ENCODE assay signal across 8 cellular contexts in the genomic region with DNA sequence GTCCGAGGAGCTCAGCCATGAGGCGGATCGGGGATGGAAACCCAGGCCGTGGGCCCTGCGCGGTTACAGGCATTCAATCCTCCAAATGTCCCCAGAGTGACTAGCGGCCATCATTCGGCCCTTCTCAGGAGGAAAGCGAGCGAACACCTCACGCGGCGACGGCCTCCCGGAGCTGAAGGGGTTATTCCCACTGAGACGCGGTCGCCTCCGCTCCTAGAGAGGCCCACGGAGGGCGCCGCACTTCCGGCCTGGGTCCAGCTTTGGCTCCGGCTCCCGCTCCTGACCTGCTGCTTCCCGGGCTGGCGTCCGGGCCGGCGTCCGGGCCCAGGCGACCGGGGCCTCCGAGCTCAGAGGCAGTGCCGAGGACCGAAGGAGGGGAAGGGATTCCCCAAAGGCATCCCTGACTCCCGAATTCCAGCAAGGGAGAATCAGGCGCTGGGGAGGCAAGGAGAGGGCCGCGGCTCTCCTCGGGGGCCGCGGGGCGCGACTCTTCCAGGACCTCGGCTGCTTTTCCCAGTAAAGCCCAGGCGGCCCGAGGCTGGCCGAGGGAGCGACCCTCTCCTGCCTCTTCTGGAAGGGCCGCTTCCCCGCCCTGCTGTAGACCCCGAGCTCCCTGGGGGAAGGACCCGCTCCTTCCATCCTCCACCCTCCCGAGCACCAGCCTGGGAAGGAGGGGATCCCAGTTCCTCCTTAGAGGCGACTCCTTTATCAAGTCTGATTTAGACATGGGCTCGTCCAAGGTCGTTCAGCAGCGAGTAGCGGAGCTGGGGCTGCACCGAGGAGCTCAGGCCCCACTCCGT. TPM values are rescaled to one million over a fixed set of nuclear protein-coding genes. Genes with fewer than 3 reads are reported as not detected.
DNase-seq lines count a peak whose midpoint lies in the region; ATAC-seq and TF ChIP-seq lines count a peak whose summit lies in the region.

No MANE protein-coding gene starts in this region.

- DNase-seq in CD1c-positive myeloid dendritic cell (ENCODE audit: extremely low spot score) (peak; percentile 77), HEK293T (ENCODE audit: extremely low spot score) (peak; percentile 95), NCI-H774 (lab: John Stamatoyannopoulos, UW) (peak; percentile 77), activated T-cell treated with anti-CD3 and anti-CD28 coated beads for 24 hours (ENCODE audit: low read depth) (peak; percentile 41), epidermal melanocyte (ENCODE audit: insufficient read length, low spot score) (peak; percentile 87), mesenteric fat pad (ENCODE audit: low spot score) (peak; percentile 97)
- DNase-seq in stimulated activated CD8-positive, alpha-beta memory T cell treated with anti-CD3 and anti-CD28 coated beads, Interleukin-4, amount 100 ng/mL, for 48 hours, result peak; percentile 61

- no peak for ATAC-seq in GM21447 (IDR thresholded peaks at IDR 0.05; ENCODE audit: unreplicated experiment)

- POLR2A ChIA-PET in HEK293T (lab: Yijun Ruan, JAX), result interaction anchor here (0.5 to 15.2 kb wide), 40 partner anchors 9 to 348 kb away, joined by 3 to 599 read pairs (median 4); partner anchors contain the start of genes BCL7C, CFAP119, CTF1 and PHKG2

- CTCF ChIA-PET in HEK293T (lab: Yijun Ruan, JAX), result interaction anchor here (0.6 to 3.0 kb wide), 14 partner anchors 8 to 136 kb away, joined by 3 to 11 read pairs (median 4); partner anchors contain the start of gene ZNF629

TF ChIP-seq in HEK293T, 16 proteins besides CTCF, POLR2A, EP300 and RAD21:
- TF ChIP-seq L3MBTL2 (conservative IDR thresholded peaks at IDR 0.05) (peak; percentile 75), BHLHE40 (IDR thresholded peaks at IDR 0.05; ENCODE audit: borderline replicate concordance) (no peak), TARDBP (IDR thresholded peaks at IDR 0.05) (no peak), LEF1 (IDR thresholded peaks at IDR 0.05; ENCODE audit: borderline replicate concordance) (no peak), SUZ12 (IDR thresholded peaks at IDR 0.05) (no peak), ELF4 (IDR thresholded peaks at IDR 0.05) (peak; percentile 92; the same call in 1 of the 2 replicates)

RNA-seq across cellular contexts. Expression of gene ZNF629, which starts 18.6 kb away (rescaled TPM):
- total RNA-seq in mesenteric fat pad, result 10.4 TPM

RNA-seq across cellular contexts. Expression of gene RNF40, which starts 43.4 kb away (rescaled TPM):
- total RNA-seq in mesenteric fat pad, result 97.5 TPM

RNA-seq across cellular contexts. Expression of gene CFAP119, which starts 43.7 kb away (rescaled TPM):
- 2.2 TPM for total RNA-seq in mesenteric fat pad

RNA-seq across cellular contexts. Expression of gene PHKG2, which starts 57.3 kb away (rescaled TPM):
- 20.8 TPM for total RNA-seq in mesenteric fat pad

Comparison
In these comparisons a context has a peak if more than half of its experiments do, and no peak if none do; other contexts are left out.
1. DNase-seq: peak in every context shown above with its lines; median percentile 97 in mesenteric fat pad; 95 in HEK293T; 87 in epidermal melanocyte; 77 in CD1c-positive myeloid dendritic cell; 77 in NCI-H774; 61 in stimulated activated CD8-positive, alpha-beta memory T cell treated with anti-CD3 and anti-CD28 coated beads, Interleukin-4, amount 100 ng/mL, for 48 hours; 41 in activated T-cell treated with anti-CD3 and anti-CD28 coated beads for 24 hours.